Comparison of ENCODE assay signal across 21 cellular contexts in the genomic region with DNA sequence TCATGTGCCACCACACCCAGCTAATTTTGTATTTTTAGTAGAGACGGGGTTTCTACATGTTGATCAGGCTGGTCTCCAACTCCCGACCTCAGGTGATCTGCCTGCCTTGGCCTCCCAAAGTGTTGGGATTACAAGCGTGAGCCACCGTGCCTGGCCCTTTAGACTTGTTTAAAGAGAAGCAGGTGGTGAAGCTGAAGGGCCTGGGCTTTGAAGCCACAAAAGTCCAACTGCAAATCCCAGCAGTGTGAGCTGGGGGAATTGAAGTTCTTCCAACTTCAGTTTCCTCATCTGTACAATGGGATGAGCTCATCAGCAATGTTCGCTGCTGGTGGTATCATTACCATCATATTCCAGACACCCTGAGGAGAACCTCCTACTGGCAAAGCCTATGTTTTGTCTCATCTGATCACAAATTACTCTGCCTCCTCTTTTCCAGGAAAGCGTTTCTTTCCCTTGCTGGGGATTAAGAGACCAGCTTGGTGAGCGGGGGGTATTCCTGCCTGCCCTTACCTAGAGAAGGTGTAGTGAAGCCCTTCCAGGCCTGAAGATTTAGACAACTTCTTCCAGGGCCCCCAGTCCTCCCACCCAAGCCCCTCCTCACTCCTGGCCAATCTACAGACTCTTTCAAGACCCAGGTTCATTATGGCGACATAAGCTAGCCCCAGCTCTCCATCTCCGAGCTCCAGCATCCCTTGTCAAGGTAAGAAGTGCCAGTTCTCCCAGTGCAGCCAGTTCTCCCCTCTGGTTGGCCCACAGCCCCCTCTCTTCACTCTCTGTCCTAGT. TPM values are rescaled to one million over a fixed set of nuclear protein-coding genes. Genes with fewer than 3 reads are reported as not detected.
DNase-seq lines count a peak whose midpoint lies in the region; ATAC-seq and TF ChIP-seq lines count a peak whose summit lies in the region.
"Had no signal": no experiment of that assay in that cellular context is flagged by ENCODE, and none has a peak within 500 bp of the region (broad histone marks: within the 10 kb centered on the region; RNA-seq: fewer than 3 reads in every experiment).

No MANE protein-coding gene starts in this region.

- no peak overlapping the region for H3K14ac ChIP-seq in trophoblast cell (ENCODE audit: low read length)

- DNase-seq in right cardiac atrium (no peak), Right ventricle myocardium superior (no peak), dorsolateral prefrontal cortex (peak in 2 of 10 donors; percentile 7 to 22), trophoblast cell (peak; percentile 42 to 43), type B pancreatic cell (ENCODE audit: extremely low spot score, unreplicated experiment) (no peak), D341Med (ENCODE audit: low spot score) (no peak)
- no peak for DNase-seq in activated CD4-positive, CD25-positive, alpha-beta regulatory T cell (lab: John Stamatoyannopoulos, UW)
- DNase-seq: activated CD8-positive, alpha-beta T cell treated with anti-CD3 and anti-CD28 coated beads for 36 hours; activated naive CD8-positive, alpha-beta T cell treated with anti-CD3 and anti-CD28 coated beads for 36 hours; CD4-positive, alpha-beta memory T cell; cerebellar nuclear complex; DMS 273 treated with DMSO at 0.1 percent for 48 hours; NCI-H1417 treated with DMSO at 0.1 percent for 48 hours; NCI-H2081 treated with DMSO at 0.1 percent for 48 hours; NCI-H748 treated with DMSO at 0.1 percent for 48 hours; sigmoid colon; stomach; upper lobe of right lung had no signal

- peaks cover 13% of the 10 kb centered on the region for H3K79me1 ChIP-seq in trophoblast cell (ENCODE audit: low read length)

- TF ChIP-seq CTCF in dorsolateral prefrontal cortex (IDR thresholded peaks at IDR 0.05 in 54 of 56, conservative IDR thresholded peaks at IDR 0.05 in 2 of 56; ENCODE audit: low read depth in 1 of 56, partially characterized antibody in 56 of 56) (no peak), type B pancreatic cell (conservative IDR thresholded peaks at IDR 0.05) (no peak)

- H4K12ac ChIP-seq in trophoblast cell (ENCODE audit: low read depth, low read length), result no peak overlapping the region

- no peak overlapping the region for H3K4me2 ChIP-seq in trophoblast cell (ENCODE audit: low read length)
- H3K4me2 ChIP-seq: KMS-11 had no signal

- H3K4me1 ChIP-seq in right cardiac atrium (ENCODE audit: control insufficient read depth, insufficient read depth, low read length) (peaks cover 19% of the 10 kb centered on the region), trophoblast cell (ENCODE audit: control insufficient read depth in 1 of 2, insufficient read depth in 2 of 2, low read length in 2 of 2) (peaks cover 36 to 42% of the 10 kb centered on the region in 2 experiments)

- peak overlapping the region; percentile 18 for H3K27ac Mint-ChIP-seq in type B pancreatic cell
- H3K27ac Mint-ChIP-seq: activated CD8-positive, alpha-beta T cell treated with anti-CD3 and anti-CD28 coated beads for 36 hours; activated naive CD8-positive, alpha-beta T cell treated with anti-CD3 and anti-CD28 coated beads for 36 hours; activated T-helper 2 cell treated with anti-CD3 and anti-CD28 coated beads, Interferon-gamma antibody, Interleukin-2, Interleukin-4, amounts not matched to agents 10 μg/mL and 5 μg/mL and 100 μg/mL, durations not matched to agents 14 hours and 24 hours and 36 hours; CD4-positive, alpha-beta memory T cell had no signal

- H3K36me3 ChIP-seq in trophoblast cell (ENCODE audit: control insufficient read depth in 1 of 2, insufficient read depth in 2 of 2, low read length in 2 of 2), result peaks cover 0 to 2% of the 10 kb centered on the region in 2 experiments
- H3K36me3 ChIP-seq: sigmoid colon, stomach, upper lobe of right lung had no signal

- peaks cover 34% of the 10 kb centered on the region for H3K27me3 Mint-ChIP-seq in type B pancreatic cell

- H4K8ac ChIP-seq in trophoblast cell (ENCODE audit: low read depth, low read length), result no peak overlapping the region

- ATAC-seq in right cardiac atrium (no peak), Right ventricle myocardium superior (ENCODE audit: poor library complexity) (no peak), HG03196 (IDR thresholded peaks at IDR 0.05; ENCODE audit: unreplicated experiment) (no peak)
- ATAC-seq: activated CD8-positive, alpha-beta T cell treated with anti-CD3 and anti-CD28 coated beads for 36 hours had no signal

- H2BK12ac ChIP-seq in trophoblast cell (ENCODE audit: low read length), result no peak overlapping the region

- no peak overlapping the region for H2AFZ ChIP-seq in trophoblast cell (ENCODE audit: insufficient read depth, low read length, poor library complexity)

- no peak overlapping the region for H3K4me3 Mint-ChIP-seq in type B pancreatic cell
- H3K4me3 Mint-ChIP-seq: activated CD8-positive, alpha-beta T cell treated with anti-CD3 and anti-CD28 coated beads for 36 hours; activated naive CD8-positive, alpha-beta T cell treated with anti-CD3 and anti-CD28 coated beads for 36 hours had no signal

- H3K9me3 ChIP-seq in right cardiac atrium (ENCODE audit: control insufficient read depth, low read length) (no peaks in the 10 kb centered on the region), trophoblast cell (ENCODE audit: insufficient read depth, low read depth, low read length) (no peaks in the 10 kb centered on the region)
- H3K9me3 ChIP-seq: sigmoid colon, stomach, upper lobe of right lung had no signal

- no peaks in the 10 kb centered on the region for H3K36me3 Mint-ChIP-seq in type B pancreatic cell
- H3K36me3 Mint-ChIP-seq: activated naive CD8-positive, alpha-beta T cell treated with anti-CD3 and anti-CD28 coated beads for 36 hours; CD4-positive, alpha-beta memory T cell had no signal

- no peaks in the 10 kb centered on the region for H3K9me3 Mint-ChIP-seq in type B pancreatic cell
- H3K9me3 Mint-ChIP-seq: activated CD8-positive, alpha-beta T cell treated with anti-CD3 and anti-CD28 coated beads for 36 hours; activated naive CD8-positive, alpha-beta T cell treated with anti-CD3 and anti-CD28 coated beads for 36 hours; activated T-helper 2 cell treated with anti-CD3 and anti-CD28 coated beads, Interferon-gamma antibody, Interleukin-2, Interleukin-4, amounts not matched to agents 10 μg/mL and 5 μg/mL and 100 μg/mL, durations not matched to agents 14 hours and 24 hours and 36 hours had no signal

- H3K4ac ChIP-seq in trophoblast cell (ENCODE audit: low read depth, low read length), result no peak overlapping the region

- H4K91ac ChIP-seq in trophoblast cell (ENCODE audit: low read depth, low read length), result peak overlapping the region; percentile 51

- intact Hi-C loops in right cardiac atrium (cut with DNase I), result no loop called here
- intact Hi-C loops in Right ventricle myocardium superior (cut with DNase I), result no loop called here
- intact Hi-C loops in dorsolateral prefrontal cortex (cut with DNase I), result loop anchor here (5.0 kb wide), 4 partner anchors 59 to 246 kb away; partner anchors contain the start of genes IPO9 (in 2 of the 2) and TIMM17A (in 1 of the 2)

- peak overlapping the region; percentile 81 for H2BK120ac ChIP-seq in trophoblast cell (ENCODE audit: insufficient read depth, low read length, poor library complexity)

- H3K4me3 ChIP-seq in right cardiac atrium (ENCODE audit: low read length), result no peak overlapping the region
- H3K4me3 ChIP-seq in dorsolateral prefrontal cortex, result no peak overlapping the region
- H3K4me3 ChIP-seq in trophoblast cell (ENCODE audit: low read depth, low read length), result no peak overlapping the region
- H3K4me3 ChIP-seq: sigmoid colon, stomach, upper lobe of right lung had no signal

- no peak overlapping the region for H3K9ac ChIP-seq in trophoblast cell (ENCODE audit: low read length)
- H3K9ac ChIP-seq: KMS-11 had no signal

- no peak overlapping the region for H3K18ac ChIP-seq in trophoblast cell (ENCODE audit: low read length)

- H3K4me1 Mint-ChIP-seq in type B pancreatic cell (ENCODE audit: unreplicated experiment), result peaks cover 5% of the 10 kb centered on the region

- no peak overlapping the region for H2BK5ac ChIP-seq in trophoblast cell (ENCODE audit: low read depth, low read length, poor library complexity)

- no peak overlapping the region for H3K23ac ChIP-seq in trophoblast cell (ENCODE audit: low read length)

- H3K27ac ChIP-seq in right cardiac atrium (ENCODE audit: low read length) (peak overlapping the region; percentile 40), dorsolateral prefrontal cortex (peak overlapping the region in 50 of 59 donors; percentile 38 to 99 (median 97)), trophoblast cell (ENCODE audit: low read depth, low read length) (peak overlapping the region; percentile 71)
- H3K27ac ChIP-seq: KMS-11, upper lobe of right lung had no signal

- H3K79me2 ChIP-seq in trophoblast cell (ENCODE audit: control insufficient read depth, insufficient read depth, low read length, poor library complexity), result peaks cover 5% of the 10 kb centered on the region

- H3K27me3 ChIP-seq in right cardiac atrium (ENCODE audit: control insufficient read depth, insufficient read depth) (no peaks in the 10 kb centered on the region), dorsolateral prefrontal cortex (no peaks in the 10 kb centered on the region), trophoblast cell (ENCODE audit: insufficient read depth, low read length) (peaks cover 5% of the 10 kb centered on the region)
- H3K27me3 ChIP-seq: sigmoid colon had no signal

- no peak overlapping the region for H2AK5ac ChIP-seq in trophoblast cell (ENCODE audit: low read length)

- WGBS in right cardiac atrium, result 87% methylated on average over 9 of the region's 9 CpGs
- WGBS in trophoblast cell (ENCODE audit: extremely low coverage, insufficient coverage, insufficient read length), result no CpG with 5 or more reads among the region's 9 CpGs

RNA-seq across cellular contexts. Expression of gene SHISA4, which starts 2.4 kb away (rescaled TPM):
- total RNA-seq in right cardiac atrium, result 10 to 100 TPM; 55.8 to 96.6 (median 73.6) TPM
- polyA plus RNA-seq in right cardiac atrium, result 79.5 TPM
- total RNA-seq in Right ventricle myocardium superior, result 162 TPM
- 100 to 1,000 TPM in 87 of 120 experiments, 10 to 100 TPM in 33; 65.2 to 163 (median 110) TPM for total RNA-seq in dorsolateral prefrontal cortex
- 14.7 and 15.2 TPM in 2 replicates for polyA plus RNA-seq in trophoblast cell (2013)
- total RNA-seq in type B pancreatic cell (ENCODE audit: low replicate concordance), result 1.4 and 5.0 TPM in 2 replicates
- total RNA-seq: activated naive CD8-positive, alpha-beta T cell treated with anti-CD3 and anti-CD28 coated beads for 36 hours had no signal

RNA-seq across cellular contexts. Expression of gene IPO9, which starts 57.3 kb away (rescaled TPM):
- total RNA-seq in right cardiac atrium (10 to 100 TPM; 21.7 to 27.9 (median 24.6) TPM), Right ventricle myocardium superior (17.2 TPM), dorsolateral prefrontal cortex (10 to 100 TPM; 39.9 to 70.3 (median 56.0) TPM), type B pancreatic cell (ENCODE audit: low replicate concordance) (60.8 and 92.4 TPM in 2 replicates)
- polyA plus RNA-seq in right cardiac atrium, result 10.3 TPM
- 41.3 and 42.6 TPM in 2 replicates for polyA plus RNA-seq in trophoblast cell (2013)

Comparison
In these comparisons a context has a peak if more than half of its experiments do, and no peak if none do; other contexts are left out.
1. DNase-seq: peak in trophoblast cell (2 of 2); none in right cardiac atrium (0 of 3), Right ventricle myocardium superior (single experiment), type B pancreatic cell (single experiment), D341Med (single experiment) and activated CD4-positive, CD25-positive, alpha-beta regulatory T cell (0 of 4).
2. H3K27ac ChIP-seq: peak in every context shown above with its lines; median percentile 97 in dorsolateral prefrontal cortex; 71 in trophoblast cell; 40 in right cardiac atrium.
3. intact Hi-C loops: an anchor here in dorsolateral prefrontal cortex (5.0 kb wide); none called in right cardiac atrium and Right ventricle myocardium superior.